22 cellular contexts compared by ENCODE assay signal in genomic region chr3:85670626-85671025, GRCh38.
"Had no signal": no experiment of that assay in that cellular context is flagged by ENCODE, and none has a peak within 500 bp of the region (broad histone marks: within the 10 kb centered on the region; RNA-seq: fewer than 3 reads in every experiment).

No MANE protein-coding gene starts in this region.

- H3K4me3 ChIP-seq: ascending aorta, left lung, pancreas, right lobe of liver, thoracic aorta, uterus had no signal

- H3K4me1 Mint-ChIP-seq: activated CD4-positive, alpha-beta T cell treated with anti-CD3 and anti-CD28 coated beads, Interleukin-2, amount 10 ng/mL, durations not matched to agents 7 days and 5 days; activated naive CD4-positive, alpha-beta T cell treated with anti-CD3 and anti-CD28 coated beads, Interleukin-2, amount 50 U/mL, for 24 hours; memory B cell; natural killer cell; stimulated activated memory B cell treated with anti-CD40 and anti-IgM and Interleukin-4, amounts not matched to agents 10 μg/mL and 1 μg/mL and 100 μg/mL, for 72 hours; T-cell had no signal

- DNase-seq: activated CD4-positive, alpha-beta T cell treated with anti-CD3 and anti-CD28 coated beads, Interleukin-2, amount 10 ng/mL, durations not matched to agents 7 days and 5 days; activated CD8-positive, alpha-beta memory T cell treated with anti-CD3 and anti-CD28 coated beads, Interleukin-2, amount 50 U/mL, for 48 hours; activated gamma-delta T cell; activated T-cell treated with anti-CD3 and anti-CD28 coated beads, Interleukin-2, amount 50 U/mL, for 72 hours; caudate nucleus; effector memory CD8-positive, alpha-beta T cell; glutamatergic neuron; hypothalamus; left lung; natural killer cell; pancreas; right lobe of liver; stimulated activated CD4-positive, alpha-beta T cell treated with anti-CD3 and anti-CD28 coated beads, Interleukin-4, amount 100 ng/mL, for 4 hours; T-cell; uterus had no signal

- H3K4me3 Mint-ChIP-seq: activated CD4-positive, alpha-beta T cell treated with anti-CD3 and anti-CD28 coated beads, Interleukin-2, amount 10 ng/mL, durations not matched to agents 7 days and 5 days; activated naive CD4-positive, alpha-beta T cell treated with anti-CD3 and anti-CD28 coated beads, Interleukin-2, amount 50 U/mL, for 24 hours; activated T-cell treated with anti-CD3 and anti-CD28 coated beads, Interleukin-2, amount 50 U/mL, for 72 hours; effector memory CD8-positive, alpha-beta T cell; memory B cell; natural killer cell; stimulated activated memory B cell treated with anti-CD40 and anti-IgM and Interleukin-4, amounts not matched to agents 10 μg/mL and 1 μg/mL and 100 μg/mL, for 72 hours; T-cell had no signal

- H3K27me3 Mint-ChIP-seq: activated CD4-positive, alpha-beta T cell treated with anti-CD3 and anti-CD28 coated beads, Interleukin-2, amount 10 ng/mL, durations not matched to agents 7 days and 5 days; activated naive CD4-positive, alpha-beta T cell treated with anti-CD3 and anti-CD28 coated beads, Interleukin-2, amount 50 U/mL, for 24 hours; effector memory CD8-positive, alpha-beta T cell; memory B cell; stimulated activated memory B cell treated with anti-CD40 and anti-IgM and Interleukin-4, amounts not matched to agents 10 μg/mL and 1 μg/mL and 100 μg/mL, for 72 hours; T-cell had no signal

- H3K36me3 Mint-ChIP-seq: activated naive CD4-positive, alpha-beta T cell treated with anti-CD3 and anti-CD28 coated beads, Interleukin-2, amount 50 U/mL, for 24 hours; memory B cell; natural killer cell; stimulated activated memory B cell treated with anti-CD40 and anti-IgM and Interleukin-4, amounts not matched to agents 10 μg/mL and 1 μg/mL and 100 μg/mL, for 72 hours; T-cell had no signal

- ATAC-seq: activated CD4-positive, CD25-positive, alpha-beta regulatory T cell treated with anti-CD3 and anti-CD28 coated beads, Interleukin-2, amount 50 U/mL, for 24 hours; activated T-cell treated with anti-CD3 and anti-CD28 coated beads, Interleukin-2, amount 50 U/mL, for 72 hours; effector memory CD8-positive, alpha-beta T cell; left lung; natural killer cell; pancreas; right lobe of liver; SK-N-SH treated with all-trans-retinoic acid at 6 μM for 48 hours; stimulated activated memory B cell treated with anti-CD40 and anti-IgM and Interleukin-4, amounts not matched to agents 10 μg/mL and 1 μg/mL and 100 μg/mL, for 72 hours; T-cell had no signal

- H3K27ac Mint-ChIP-seq: activated CD4-positive, alpha-beta T cell treated with anti-CD3 and anti-CD28 coated beads, Interleukin-2, amount 10 ng/mL, durations not matched to agents 7 days and 5 days; activated naive CD4-positive, alpha-beta T cell treated with anti-CD3 and anti-CD28 coated beads, Interleukin-2, amount 50 U/mL, for 24 hours; activated T-cell treated with anti-CD3 and anti-CD28 coated beads, Interleukin-2, amount 50 U/mL, for 72 hours; effector memory CD8-positive, alpha-beta T cell; memory B cell; natural killer cell; stimulated activated memory B cell treated with anti-CD40 and anti-IgM and Interleukin-4, amounts not matched to agents 10 μg/mL and 1 μg/mL and 100 μg/mL, for 72 hours; T-cell had no signal

- H3K9me3 Mint-ChIP-seq: activated naive CD4-positive, alpha-beta T cell treated with anti-CD3 and anti-CD28 coated beads, Interleukin-2, amount 50 U/mL, for 24 hours; stimulated activated memory B cell treated with anti-CD40 and anti-IgM and Interleukin-4, amounts not matched to agents 10 μg/mL and 1 μg/mL and 100 μg/mL, for 72 hours had no signal
